Comparison of ENCODE assay signal across 1 cellular context in the genomic region with DNA sequence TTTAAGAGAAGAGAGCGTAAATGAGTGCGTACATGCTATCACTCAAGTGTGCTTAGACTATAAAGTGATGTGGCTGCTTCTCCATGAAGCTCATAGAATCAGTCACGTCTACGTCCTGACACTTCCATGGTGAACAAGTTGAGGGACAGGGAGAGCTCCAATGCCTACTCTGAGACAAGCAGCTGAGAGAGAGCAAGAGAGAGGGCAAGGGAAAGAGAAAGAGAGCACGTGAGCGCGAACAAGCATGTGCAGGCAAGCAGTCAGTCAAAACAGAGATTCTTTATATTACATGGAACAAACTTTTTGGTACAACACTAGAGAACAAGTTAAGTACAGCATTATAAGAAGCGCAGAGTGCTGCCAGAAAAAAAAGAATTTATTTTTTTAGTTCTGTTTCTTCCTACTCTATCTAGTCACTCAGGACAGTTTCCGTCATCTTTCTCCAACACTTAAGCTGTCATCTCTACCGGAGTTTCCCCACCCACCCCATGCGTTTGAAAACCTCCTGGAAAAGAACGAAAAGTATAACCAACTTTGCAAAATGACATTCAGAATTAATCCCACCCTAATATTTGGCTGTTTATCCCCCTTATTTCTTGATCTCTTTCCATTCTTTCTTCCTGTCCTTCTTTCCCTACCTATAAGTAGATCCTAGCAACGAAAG.
TF ChIP-seq lines count a peak whose summit lies in the region.

No MANE protein-coding gene starts in this region.

TF ChIP-seq in K562, 482 proteins besides CTCF, POLR2A, EP300 and RAD21 (continued from another document):
- TF ChIP-seq, protein P1, sequence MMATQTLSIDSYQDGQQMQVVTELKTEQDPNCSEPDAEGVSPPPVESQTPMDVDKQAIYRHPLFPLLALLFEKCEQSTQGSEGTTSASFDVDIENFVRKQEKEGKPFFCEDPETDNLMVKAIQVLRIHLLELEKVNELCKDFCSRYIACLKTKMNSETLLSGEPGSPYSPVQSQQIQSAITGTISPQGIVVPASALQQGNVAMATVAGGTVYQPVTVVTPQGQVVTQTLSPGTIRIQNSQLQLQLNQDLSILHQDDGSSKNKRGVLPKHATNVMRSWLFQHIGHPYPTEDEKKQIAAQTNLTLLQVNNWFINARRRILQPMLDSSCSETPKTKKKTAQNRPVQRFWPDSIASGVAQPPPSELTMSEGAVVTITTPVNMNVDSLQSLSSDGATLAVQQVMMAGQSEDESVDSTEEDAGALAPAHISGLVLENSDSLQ (IDR thresholded peaks at IDR 0.05): peak; percentile 69
- TF ChIP-seq, protein P2, sequence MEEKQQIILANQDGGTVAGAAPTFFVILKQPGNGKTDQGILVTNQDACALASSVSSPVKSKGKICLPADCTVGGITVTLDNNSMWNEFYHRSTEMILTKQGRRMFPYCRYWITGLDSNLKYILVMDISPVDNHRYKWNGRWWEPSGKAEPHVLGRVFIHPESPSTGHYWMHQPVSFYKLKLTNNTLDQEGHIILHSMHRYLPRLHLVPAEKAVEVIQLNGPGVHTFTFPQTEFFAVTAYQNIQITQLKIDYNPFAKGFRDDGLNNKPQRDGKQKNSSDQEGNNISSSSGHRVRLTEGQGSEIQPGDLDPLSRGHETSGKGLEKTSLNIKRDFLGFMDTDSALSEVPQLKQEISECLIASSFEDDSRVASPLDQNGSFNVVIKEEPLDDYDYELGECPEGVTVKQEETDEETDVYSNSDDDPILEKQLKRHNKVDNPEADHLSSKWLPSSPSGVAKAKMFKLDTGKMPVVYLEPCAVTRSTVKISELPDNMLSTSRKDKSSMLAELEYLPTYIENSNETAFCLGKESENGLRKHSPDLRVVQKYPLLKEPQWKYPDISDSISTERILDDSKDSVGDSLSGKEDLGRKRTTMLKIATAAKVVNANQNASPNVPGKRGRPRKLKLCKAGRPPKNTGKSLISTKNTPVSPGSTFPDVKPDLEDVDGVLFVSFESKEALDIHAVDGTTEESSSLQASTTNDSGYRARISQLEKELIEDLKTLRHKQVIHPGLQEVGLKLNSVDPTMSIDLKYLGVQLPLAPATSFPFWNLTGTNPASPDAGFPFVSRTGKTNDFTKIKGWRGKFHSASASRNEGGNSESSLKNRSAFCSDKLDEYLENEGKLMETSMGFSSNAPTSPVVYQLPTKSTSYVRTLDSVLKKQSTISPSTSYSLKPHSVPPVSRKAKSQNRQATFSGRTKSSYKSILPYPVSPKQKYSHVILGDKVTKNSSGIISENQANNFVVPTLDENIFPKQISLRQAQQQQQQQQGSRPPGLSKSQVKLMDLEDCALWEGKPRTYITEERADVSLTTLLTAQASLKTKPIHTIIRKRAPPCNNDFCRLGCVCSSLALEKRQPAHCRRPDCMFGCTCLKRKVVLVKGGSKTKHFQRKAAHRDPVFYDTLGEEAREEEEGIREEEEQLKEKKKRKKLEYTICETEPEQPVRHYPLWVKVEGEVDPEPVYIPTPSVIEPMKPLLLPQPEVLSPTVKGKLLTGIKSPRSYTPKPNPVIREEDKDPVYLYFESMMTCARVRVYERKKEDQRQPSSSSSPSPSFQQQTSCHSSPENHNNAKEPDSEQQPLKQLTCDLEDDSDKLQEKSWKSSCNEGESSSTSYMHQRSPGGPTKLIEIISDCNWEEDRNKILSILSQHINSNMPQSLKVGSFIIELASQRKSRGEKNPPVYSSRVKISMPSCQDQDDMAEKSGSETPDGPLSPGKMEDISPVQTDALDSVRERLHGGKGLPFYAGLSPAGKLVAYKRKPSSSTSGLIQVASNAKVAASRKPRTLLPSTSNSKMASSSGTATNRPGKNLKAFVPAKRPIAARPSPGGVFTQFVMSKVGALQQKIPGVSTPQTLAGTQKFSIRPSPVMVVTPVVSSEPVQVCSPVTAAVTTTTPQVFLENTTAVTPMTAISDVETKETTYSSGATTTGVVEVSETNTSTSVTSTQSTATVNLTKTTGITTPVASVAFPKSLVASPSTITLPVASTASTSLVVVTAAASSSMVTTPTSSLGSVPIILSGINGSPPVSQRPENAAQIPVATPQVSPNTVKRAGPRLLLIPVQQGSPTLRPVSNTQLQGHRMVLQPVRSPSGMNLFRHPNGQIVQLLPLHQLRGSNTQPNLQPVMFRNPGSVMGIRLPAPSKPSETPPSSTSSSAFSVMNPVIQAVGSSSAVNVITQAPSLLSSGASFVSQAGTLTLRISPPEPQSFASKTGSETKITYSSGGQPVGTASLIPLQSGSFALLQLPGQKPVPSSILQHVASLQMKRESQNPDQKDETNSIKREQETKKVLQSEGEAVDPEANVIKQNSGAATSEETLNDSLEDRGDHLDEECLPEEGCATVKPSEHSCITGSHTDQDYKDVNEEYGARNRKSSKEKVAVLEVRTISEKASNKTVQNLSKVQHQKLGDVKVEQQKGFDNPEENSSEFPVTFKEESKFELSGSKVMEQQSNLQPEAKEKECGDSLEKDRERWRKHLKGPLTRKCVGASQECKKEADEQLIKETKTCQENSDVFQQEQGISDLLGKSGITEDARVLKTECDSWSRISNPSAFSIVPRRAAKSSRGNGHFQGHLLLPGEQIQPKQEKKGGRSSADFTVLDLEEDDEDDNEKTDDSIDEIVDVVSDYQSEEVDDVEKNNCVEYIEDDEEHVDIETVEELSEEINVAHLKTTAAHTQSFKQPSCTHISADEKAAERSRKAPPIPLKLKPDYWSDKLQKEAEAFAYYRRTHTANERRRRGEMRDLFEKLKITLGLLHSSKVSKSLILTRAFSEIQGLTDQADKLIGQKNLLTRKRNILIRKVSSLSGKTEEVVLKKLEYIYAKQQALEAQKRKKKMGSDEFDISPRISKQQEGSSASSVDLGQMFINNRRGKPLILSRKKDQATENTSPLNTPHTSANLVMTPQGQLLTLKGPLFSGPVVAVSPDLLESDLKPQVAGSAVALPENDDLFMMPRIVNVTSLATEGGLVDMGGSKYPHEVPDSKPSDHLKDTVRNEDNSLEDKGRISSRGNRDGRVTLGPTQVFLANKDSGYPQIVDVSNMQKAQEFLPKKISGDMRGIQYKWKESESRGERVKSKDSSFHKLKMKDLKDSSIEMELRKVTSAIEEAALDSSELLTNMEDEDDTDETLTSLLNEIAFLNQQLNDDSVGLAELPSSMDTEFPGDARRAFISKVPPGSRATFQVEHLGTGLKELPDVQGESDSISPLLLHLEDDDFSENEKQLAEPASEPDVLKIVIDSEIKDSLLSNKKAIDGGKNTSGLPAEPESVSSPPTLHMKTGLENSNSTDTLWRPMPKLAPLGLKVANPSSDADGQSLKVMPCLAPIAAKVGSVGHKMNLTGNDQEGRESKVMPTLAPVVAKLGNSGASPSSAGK (IDR thresholded peaks at IDR 0.05): peak; percentile 47; the same call in 1 of the 2 replicates
- TF ChIP-seq, protein P3, sequence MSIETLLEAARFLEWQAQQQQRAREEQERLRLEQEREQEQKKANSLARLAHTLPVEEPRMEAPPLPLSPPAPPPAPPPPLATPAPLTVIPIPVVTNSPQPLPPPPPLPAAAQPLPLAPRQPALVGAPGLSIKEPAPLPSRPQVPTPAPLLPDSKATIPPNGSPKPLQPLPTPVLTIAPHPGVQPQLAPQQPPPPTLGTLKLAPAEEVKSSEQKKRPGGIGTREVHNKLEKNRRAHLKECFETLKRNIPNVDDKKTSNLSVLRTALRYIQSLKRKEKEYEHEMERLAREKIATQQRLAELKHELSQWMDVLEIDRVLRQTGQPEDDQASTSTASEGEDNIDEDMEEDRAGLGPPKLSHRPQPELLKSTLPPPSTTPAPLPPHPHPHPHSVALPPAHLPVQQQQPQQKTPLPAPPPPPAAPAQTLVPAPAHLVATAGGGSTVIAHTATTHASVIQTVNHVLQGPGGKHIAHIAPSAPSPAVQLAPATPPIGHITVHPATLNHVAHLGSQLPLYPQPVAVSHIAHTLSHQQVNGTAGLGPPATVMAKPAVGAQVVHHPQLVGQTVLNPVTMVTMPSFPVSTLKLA (conservative IDR thresholded peaks at IDR 0.05): 0 out of 4 replicates have a peak, but pooled peaks of 1 of the 2 experiments have one; percentile 18
TF ChIP-seq in K562: peak in this region for 6.
